Comparison of ENCODE assay signal across 8 cellular contexts in the genomic region with DNA sequence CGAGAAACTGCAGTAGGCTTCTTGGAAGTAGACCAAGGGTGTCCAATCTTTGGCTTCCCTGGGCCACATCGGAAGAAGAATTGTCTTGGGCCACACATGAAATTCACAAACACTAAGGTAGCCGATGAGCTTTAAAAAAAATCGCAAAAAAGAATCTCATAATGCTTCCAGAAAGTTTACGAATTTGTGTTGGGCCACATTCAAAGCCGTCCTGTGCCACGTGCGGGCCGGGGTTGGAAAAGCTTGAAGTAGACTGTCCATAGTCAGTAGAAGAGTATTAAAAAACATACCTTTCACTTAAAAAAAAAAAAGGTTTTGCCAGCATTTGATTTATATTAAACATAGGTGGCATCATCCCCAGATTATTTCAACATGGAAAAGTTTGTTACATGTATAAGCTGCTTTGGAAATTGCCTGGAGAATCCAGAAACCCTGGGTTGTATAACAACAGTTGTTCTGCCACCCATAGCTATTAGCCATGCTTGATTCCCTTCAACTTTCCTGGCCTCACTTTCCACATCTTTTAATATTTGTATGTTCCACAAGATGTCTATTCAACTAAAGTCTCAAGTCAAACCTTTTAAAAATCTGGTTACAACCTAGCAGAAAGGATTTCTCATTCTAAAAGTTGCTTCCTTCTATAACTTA. TPM values are rescaled to one million over a fixed set of nuclear protein-coding genes. Genes with fewer than 3 reads are reported as not detected.
DNase-seq lines count a peak whose midpoint lies in the region; ATAC-seq and TF ChIP-seq lines count a peak whose summit lies in the region.

No MANE protein-coding gene starts in this region.

- ATAC-seq in left lung (no peak), GM21825 (IDR thresholded peaks at IDR 0.05; ENCODE audit: unreplicated experiment) (no peak)

- H3K36me3 Mint-ChIP-seq in activated CD4-positive, alpha-beta T cell treated with anti-CD3 and anti-CD28 coated beads, Interleukin-2, amount 10 ng/mL, durations not matched to agents 7 days and 5 days (ENCODE audit: low read depth): peaks cover 16% of the 10 kb centered on the region

- peak overlapping the region; percentile 90 to 98 (median 96) for H3K27ac ChIP-seq in adrenal gland
- H3K27ac ChIP-seq in left lung: peak overlapping the region; percentile 91 to 92
- H3K27ac ChIP-seq in testis: peak overlapping the region; percentile 81 to 97

- POLR2A ChIA-PET in activated CD4-positive, alpha-beta T cell treated with anti-CD3 and anti-CD28 coated beads, Interleukin-2, amount 10 ng/mL, durations not matched to agents 7 days and 5 days (lab: Charles Lee): no interaction called here

- H3K4me1 ChIP-seq in adrenal gland (replicated peaks in 1 of 2) (peaks cover 4 to 11% of the 10 kb centered on the region in 2 donors), left lung (peaks cover 4 to 15% of the 10 kb centered on the region in 2 donors), testis (no peaks in the 10 kb centered on the region)

- no peaks in the 10 kb centered on the region for H3K9me3 ChIP-seq in adrenal gland (replicated peaks in 1 of 3)
- H3K9me3 ChIP-seq in left lung: peaks cover 0 to 7% of the 10 kb centered on the region in 2 donors
- no peaks in the 10 kb centered on the region for H3K9me3 ChIP-seq in testis

- H3K36me3 ChIP-seq in adrenal gland (replicated peaks in 1 of 2) (no peaks in the 10 kb centered on the region), left lung (no peaks in the 10 kb centered on the region), testis (ENCODE audit: low read depth, missing control alignments) (no peaks in the 10 kb centered on the region)

- no peak for TF ChIP-seq CTCF in adrenal gland (IDR thresholded peaks at IDR 0.05)
- TF ChIP-seq CTCF in left lung (IDR thresholded peaks at IDR 0.05): no peak
- TF ChIP-seq CTCF in testis (IDR thresholded peaks at IDR 0.05): no peak

- CTCF ChIA-PET in activated CD4-positive, alpha-beta T cell treated with anti-CD3 and anti-CD28 coated beads, Interleukin-2, amount 10 ng/mL, durations not matched to agents 7 days and 5 days (lab: Charles Lee): interaction anchor here (0.6 to 1.4 kb wide), 5 partner anchors 35 to 309 kb away, joined by 3 read pairs; no protein-coding TSS in a partner anchor

- intact Hi-C loops in adrenal gland (cut with DNase I) (no loop called here), left lung (cut with DNase I) (no loop called here), testis (cut with DNase I; ENCODE audit: low total_unique reads) (no loop called here)

- peaks cover 22% of the 10 kb centered on the region for H3K4me1 Mint-ChIP-seq in activated CD4-positive, alpha-beta T cell treated with anti-CD3 and anti-CD28 coated beads, Interleukin-2, amount 10 ng/mL, durations not matched to agents 7 days and 5 days

- H3K27ac Mint-ChIP-seq in activated CD4-positive, alpha-beta T cell treated with anti-CD3 and anti-CD28 coated beads, Interleukin-2, amount 10 ng/mL, durations not matched to agents 7 days and 5 days: peak overlapping the region; percentile 92

- TF ChIP-seq POLR2A in adrenal gland (IDR thresholded peaks at IDR 0.05) (no peak), testis (IDR thresholded peaks at IDR 0.05) (no peak)

- peak overlapping the region; percentile 91 for H3K4me3 Mint-ChIP-seq in activated CD4-positive, alpha-beta T cell treated with anti-CD3 and anti-CD28 coated beads, Interleukin-2, amount 10 ng/mL, durations not matched to agents 7 days and 5 days

- no peaks in the 10 kb centered on the region for H3K27me3 Mint-ChIP-seq in activated CD4-positive, alpha-beta T cell treated with anti-CD3 and anti-CD28 coated beads, Interleukin-2, amount 10 ng/mL, durations not matched to agents 7 days and 5 days

- H3K4me3 ChIP-seq in adrenal gland: peak overlapping the region; percentile 5 to 84 (median 56)
- H3K4me3 ChIP-seq in left lung: peak overlapping the region; percentile 67 to 68
- peak overlapping the region; percentile 89 to 91 for H3K4me3 ChIP-seq in testis

- H3K27me3 ChIP-seq in adrenal gland (no peaks in the 10 kb centered on the region), left lung (no peaks in the 10 kb centered on the region), testis (no peaks in the 10 kb centered on the region)

- WGBS in adrenal gland, 4 donors: 21 to 31% (median 26%) methylated on average over 9 of the region's 9 CpGs
- WGBS in testis, 2 donors: 7 to 23% methylated on average over 9 of the region's 9 CpGs

- DNase-seq in activated CD4-positive, alpha-beta T cell treated with anti-CD3 and anti-CD28 coated beads, Interleukin-2, amount 10 ng/mL, durations not matched to agents 7 days and 5 days: no peak
- no peak for DNase-seq in activated CD4-positive, alpha-beta T cell treated with anti-CD3 and anti-CD28 coated beads for 4 hours
- DNase-seq in adrenal gland (peak in 3 of 7 donors; percentile 6 to 30 (median 23)), left lung (no peak), testis (no peak), H4 (ENCODE audit: low spot score) (no peak), GOT3 (lab: John Stamatoyannopoulos, UW) (no peak)

- H3K9me3 Mint-ChIP-seq in activated CD4-positive, alpha-beta T cell treated with anti-CD3 and anti-CD28 coated beads, Interleukin-2, amount 10 ng/mL, durations not matched to agents 7 days and 5 days: peaks cover 17% of the 10 kb centered on the region

RNA-seq across cellular contexts. Expression of a gene that starts 1.0 kb away (rescaled TPM):
- 1 to 10 TPM; 6.3 to 7.4 TPM for total RNA-seq in activated CD4-positive, alpha-beta T cell treated with anti-CD3 and anti-CD28 coated beads, Interleukin-2, amount 10 ng/mL, durations not matched to agents 7 days and 5 days
- total RNA-seq in adrenal gland (10 to 100 TPM in 6 of 8 donors, 1 to 10 TPM in 2; 7.0 to 22.9 (median 12.1) TPM), left lung (10 to 100 TPM; 13.5 to 17.5 TPM), testis (100 to 1,000 TPM in 1 of 2 donors, 10 to 100 TPM in 1; 56.6 to 111 TPM)
- polyA plus RNA-seq in adrenal gland (10 to 100 TPM; 14.8 to 21.2 (median 20.4) TPM), testis (ENCODE audit: insufficient read depth, low read depth, low replicate concordance) (86.8 TPM)
- total RNA-seq in H4 (2014; rRNA removed; shearing (Covaris generic)): 7.3 and 8.7 TPM in 2 replicates

RNA-seq across cellular contexts. Expression of a gene that starts 42.3 kb away (rescaled TPM):
- 10 to 100 TPM; 10.5 to 11.7 TPM for total RNA-seq in activated CD4-positive, alpha-beta T cell treated with anti-CD3 and anti-CD28 coated beads, Interleukin-2, amount 10 ng/mL, durations not matched to agents 7 days and 5 days
- total RNA-seq in adrenal gland (10 to 100 TPM; 41.5 to 68.0 (median 50.3) TPM), left lung (10 to 100 TPM; 15.5 to 31.8 TPM), testis (10 to 100 TPM in 1 of 2 donors, 1 to 10 TPM in 1; 8.0 to 16.8 TPM)
- polyA plus RNA-seq in adrenal gland (10 to 100 TPM; 17.0 to 36.3 (median 22.4) TPM), testis (ENCODE audit: insufficient read depth, low read depth, low replicate concordance) (16.8 TPM)
- total RNA-seq in H4 (2014; rRNA removed; shearing (Covaris generic)): 1.8 and 6.8 TPM in 2 replicates
